In genomic region chr14:95137164-95137803, GRCh38 we compare ENCODE assay signal across 12 cellular contexts. TPM values are rescaled to one million over a fixed set of nuclear protein-coding genes. Genes with fewer than 3 reads are reported as not detected.
DNase-seq lines count a peak whose midpoint lies in the region; ATAC-seq, FAIRE-seq and TF ChIP-seq lines count a peak whose summit lies in the region.
"Had no signal": no experiment of that assay in that cellular context is flagged by ENCODE, and none has a peak within 500 bp of the region (broad histone marks: within the 10 kb centered on the region; RNA-seq: fewer than 3 reads in every experiment).

No MANE protein-coding gene starts in this region.

- no peak overlapping the region for H3K4me2 ChIP-seq in H1 (ENCODE audit: insufficient read depth in 1 of 2, low read depth in 2 of 2, low read length in 2 of 2)
- H3K4me2 ChIP-seq in parathyroid adenoma (ENCODE audit: low read length): no peak overlapping the region

- TF ChIP-seq POLR2A in H1 (IDR thresholded peaks at IDR 0.05; ENCODE audit: control extremely low read depth in 1 of 2, low read depth in 2 of 2, low read length in 2 of 2): no peak

- POLR2A ChIA-PET in H1 (lab: Charles Lee; ENCODE audit: partially characterized antibody): interaction anchor here (0.7 to 1.5 kb wide), 5 partner anchors 19 to 535 kb away, joined by 3 to 5 read pairs (median 3); partner anchors contain the start of genes DICER1 and GSC
- POLR2A ChIA-PET in A673 (lab: Charles Lee; ENCODE audit: low non-redundant PET): no interaction called here

- H4K8ac ChIP-seq in H1 (ENCODE audit: extremely low read depth, insufficient read depth, low read length): no peak overlapping the region

- H3K4me3 ChIP-seq in H1 (ENCODE audit: extremely low read depth in 1 of 4, insufficient read depth in 2 of 4, low read depth in 3 of 4, low read length in 4 of 4): no peak overlapping the region
- no peak overlapping the region for H3K4me3 ChIP-seq in parathyroid adenoma (ENCODE audit: low read depth, low read length)
- no peak overlapping the region for H3K4me3 ChIP-seq in A673 (ENCODE audit: low read depth, low read length, poor library complexity, severe bottlenecking)

- H2BK5ac ChIP-seq in H1 (ENCODE audit: low read depth, low read length): no peak overlapping the region

- no peak overlapping the region for H2AK5ac ChIP-seq in H1 (ENCODE audit: low read depth, low read length)

- peaks cover 6 to 81% of the 10 kb centered on the region in 2 experiments; a peak in 3 of 4 replicates for H3K79me2 ChIP-seq in H1 (ENCODE audit: control insufficient read depth in 1 of 2, insufficient read depth in 2 of 2, low read length in 2 of 2)
- peaks cover 17% of the 10 kb centered on the region for H3K79me2 ChIP-seq in parathyroid adenoma

- H3K23ac ChIP-seq in H1 (ENCODE audit: insufficient read length): no peak overlapping the region

- no peak overlapping the region for H3K18ac ChIP-seq in H1 (ENCODE audit: extremely low read depth, low read length)

- CTCF ChIA-PET in H1 (lab: Charles Lee; ENCODE audit: partially characterized antibody) (interaction anchor here (0.9 kb wide), 1 partner anchor 18 kb away, joined by 4 read pairs; no protein-coding TSS in a partner anchor), A673 (lab: Charles Lee) (interaction anchor here (0.6 kb wide), 1 partner anchor 35 kb away, joined by 3 read pairs; no protein-coding TSS in a partner anchor)

- peak overlapping the region; percentile 72 to 82 for H3K27ac Mint-ChIP-seq in stimulated activated naive CD8-positive, alpha-beta T cell treated with anti-CD3 and anti-CD28 coated beads, Interleukin-15, amount 100 ng/mL, for 72 hours
- H3K27ac Mint-ChIP-seq: activated T-helper 2 cell treated with anti-CD3 and anti-CD28 coated beads, Interferon-gamma antibody, Interleukin-2, Interleukin-4, amounts not matched to agents 10 μg/mL and 5 μg/mL and 100 μg/mL, durations not matched to agents 14 hours and 24 hours and 36 hours had no signal

- H2BK12ac ChIP-seq in H1 (ENCODE audit: low read depth, low read length): 0 out of 2 replicates have a peak overlapping the region, but pooled peaks have one; percentile 21

- H3K9me3 ChIP-seq in H1 (ENCODE audit: insufficient read depth in 2 of 2, low read depth in 1 of 2, low read length in 1 of 2) (no peaks in the 10 kb centered on the region), parathyroid adenoma (ENCODE audit: control insufficient read depth, low read length) (no peaks in the 10 kb centered on the region), A673 (ENCODE audit: low read depth, low read length, poor library complexity, severe bottlenecking) (no peaks in the 10 kb centered on the region)
- H3K9me3 ChIP-seq: BE2C had no signal

- no peak for ATAC-seq in stimulated activated naive CD8-positive, alpha-beta T cell treated with anti-CD3 and anti-CD28 coated beads, Interleukin-15, amount 100 ng/mL, for 72 hours
- ATAC-seq in stimulated activated naive CD8-positive, alpha-beta T cell treated with anti-CD3 and anti-CD28 coated beads, Interleukin-15, Interleukin-2, amounts not matched to agents 100 U/mL and 50 U/mL, for 24 hours: no peak
- no peak for ATAC-seq in HG02588 (IDR thresholded peaks at IDR 0.05; ENCODE audit: unreplicated experiment)
- ATAC-seq: sciatic nerve had no signal

- H3K14ac ChIP-seq in H1 (ENCODE audit: insufficient read length): no peak overlapping the region

- TF ChIP-seq EP300 in H1 (IDR thresholded peaks at IDR 0.05; ENCODE audit: borderline replicate concordance in 1 of 2, low read depth in 2 of 2, low read length in 2 of 2): no peak

- no peak for FAIRE-seq in H1 (lab: Jason Lieb, UNC)
- FAIRE-seq in frontal cortex (lab: Jason Lieb, UNC): no peak

- peaks cover 70% of the 10 kb centered on the region for H3K4me1 Mint-ChIP-seq in stimulated activated naive CD8-positive, alpha-beta T cell treated with anti-CD3 and anti-CD28 coated beads, Interleukin-15, amount 100 ng/mL, for 72 hours

- H2BK20ac ChIP-seq in H1 (ENCODE audit: low read length): no peak overlapping the region

- TF ChIP-seq RAD21 in H1 (IDR thresholded peaks at IDR 0.05 in 1 of 2, conservative IDR thresholded peaks at IDR 0.05 in 1 of 2; ENCODE audit: low read depth in 2 of 2, low read length in 2 of 2): no peak

- BruUV-seq in A673 (replicated peaks; lab: Mats Ljungman, UMichigan): no TSS peak

- no peak overlapping the region for H4K5ac ChIP-seq in H1 (ENCODE audit: insufficient read length, low read depth, low read length)

- H3K4me1 ChIP-seq in H1 (replicated peaks in 1 of 4; ENCODE audit: control insufficient read depth in 3 of 4, insufficient read depth in 4 of 4, low read length in 3 of 4) (peaks cover 2 to 14% (median 6%) of the 10 kb centered on the region in 4 experiments; a peak in 4 of 7 replicates), parathyroid adenoma (peaks cover 6% of the 10 kb centered on the region), A673 (ENCODE audit: insufficient read depth, low read length, poor library complexity, severe bottlenecking) (peaks cover 63% of the 10 kb centered on the region)
- H3K4me1 ChIP-seq: BE2C had no signal

- H3K4me3 Mint-ChIP-seq in stimulated activated naive CD8-positive, alpha-beta T cell treated with anti-CD3 and anti-CD28 coated beads, Interleukin-15, amount 100 ng/mL, for 72 hours: no peak overlapping the region

- H3K27me3 ChIP-seq in H1 (replicated peaks in 1 of 4; ENCODE audit: control insufficient read depth in 3 of 4, extremely low read depth in 1 of 4, insufficient read depth in 3 of 4, low read length in 3 of 4) (no peaks in the 10 kb centered on the region), parathyroid adenoma (ENCODE audit: control insufficient read depth, insufficient read depth, low read length) (no peaks in the 10 kb centered on the region), A673 (replicated peaks; ENCODE audit: insufficient read depth, low read depth, low read length, poor library complexity) (no peaks in the 10 kb centered on the region)
- H3K27me3 ChIP-seq: BE2C had no signal

- intact Hi-C loops in A673 (cut with micrococcal nuclease; ENCODE audit: unreplicated experiment): no loop called here

- TF ChIP-seq CTCF in H1 (IDR thresholded peaks at IDR 0.05; ENCODE audit: control extremely low read depth in 1 of 3, insufficient read depth in 1 of 3, low read depth in 1 of 3, low read length in 3 of 3) (no peak), parathyroid adenoma (IDR thresholded peaks at IDR 0.05) (no peak), A673 (conservative IDR thresholded peaks at IDR 0.05; ENCODE audit: low read depth, low read length) (no peak)

- H3K4ac ChIP-seq in H1 (replicated peaks; ENCODE audit: insufficient read length, low read depth, low read length): no peak overlapping the region

- H3K27ac ChIP-seq in H1 (ENCODE audit: low read depth, low read length) (no peak overlapping the region), parathyroid adenoma (peak overlapping the region; percentile 8), A673 (ENCODE audit: low read depth, low read length, poor library complexity, severe bottlenecking) (no peak overlapping the region)

- H3K79me1 ChIP-seq in H1 (ENCODE audit: low read depth, low read length): 0 out of 2 replicates have a peak, but pooled peaks cover 2% of the 10 kb centered on the region

- no peak overlapping the region for H2BK120ac ChIP-seq in H1 (replicated peaks; ENCODE audit: low read depth, low read length)

- H3K23me2 ChIP-seq in H1 (ENCODE audit: low read depth, low read length): no peaks in the 10 kb centered on the region; the same call in 1 of the 2 replicates

- H3K9ac ChIP-seq in H1 (replicated peaks in 1 of 4; ENCODE audit: extremely low read depth in 1 of 4, low read depth in 3 of 4, low read length in 3 of 4): no peak overlapping the region
- H3K9ac ChIP-seq in parathyroid adenoma: no peak overlapping the region

- H2AFZ ChIP-seq in H1 (ENCODE audit: low read length): no peak overlapping the region
- H2AFZ ChIP-seq in parathyroid adenoma: no peak overlapping the region

- H2BK15ac ChIP-seq in H1 (ENCODE audit: low read length): no peak overlapping the region

- H3K36me3 ChIP-seq in H1 (ENCODE audit: control insufficient read depth in 2 of 4, insufficient read depth in 4 of 4, low read length in 3 of 4) (peaks cover 0 to 4% (median 0%) of the 10 kb centered on the region in 4 experiments; a peak in 1 of 8 replicates), parathyroid adenoma (ENCODE audit: control insufficient read depth, insufficient read depth, low read length) (no peaks in the 10 kb centered on the region), A673 (ENCODE audit: insufficient read depth, low read length, poor library complexity, severe bottlenecking) (peaks cover 13% of the 10 kb centered on the region)

- H3K56ac ChIP-seq in H1 (replicated peaks; ENCODE audit: insufficient read length, low read depth, low read length): no peak overlapping the region

- H4K20me1 ChIP-seq in H1 (replicated peaks in 1 of 2; ENCODE audit: control insufficient read depth in 1 of 2, insufficient read depth in 2 of 2, low read length in 2 of 2): peaks cover 2 to 4% of the 10 kb centered on the region in 2 experiments

- peaks cover 0 to 5% of the 10 kb centered on the region in 2 donors for H3K9me3 Mint-ChIP-seq in stimulated activated naive CD8-positive, alpha-beta T cell treated with anti-CD3 and anti-CD28 coated beads, Interleukin-15, amount 100 ng/mL, for 72 hours
- H3K9me3 Mint-ChIP-seq: activated T-helper 2 cell treated with anti-CD3 and anti-CD28 coated beads, Interferon-gamma antibody, Interleukin-2, Interleukin-4, amounts not matched to agents 10 μg/mL and 5 μg/mL and 100 μg/mL, durations not matched to agents 14 hours and 24 hours and 36 hours had no signal

- no peak overlapping the region for H4K91ac ChIP-seq in H1 (replicated peaks; ENCODE audit: insufficient read length, low read length)

- no peak for DNase-seq in stimulated activated naive CD8-positive, alpha-beta T cell treated with anti-CD3 and anti-CD28 coated beads, Interleukin-15, amount 100 ng/mL, for 72 hours
- DNase-seq in stimulated activated naive CD8-positive, alpha-beta T cell treated with anti-CD3 and anti-CD28 coated beads, Interleukin-15, Interleukin-2, amounts not matched to agents 100 U/mL and 50 U/mL, for 24 hours: no peak
- DNase-seq in H1 (ENCODE audit: low read depth in 1 of 2, low spot score in 2 of 2) (no peak), A673 (ENCODE audit: low spot score) (no peak), frontal cortex (ENCODE audit: low spot score in 2 of 2) (no peak), dermis blood vessel endothelial cell (no peak)
- DNase-seq: activated CD4-positive, CD25-positive, alpha-beta regulatory T cell treated with anti-CD3 and anti-CD28 coated beads, Interleukin-2, amount 50 U/mL, for 72 hours; BE2C had no signal

- no peaks in the 10 kb centered on the region for H3K27me3 Mint-ChIP-seq in stimulated activated naive CD8-positive, alpha-beta T cell treated with anti-CD3 and anti-CD28 coated beads, Interleukin-15, amount 100 ng/mL, for 72 hours

RNA-seq across cellular contexts. Expression of gene DICER1, which starts 20.0 kb away (rescaled TPM):
- total RNA-seq in H1 (2021; fragmentation: NEBNext Ultra II Directional; extraction: Animal tissue kit (Norgen Biotek cat#: 25700)): 60.2 and 61.8 TPM in 2 replicates
- polyA plus RNA-seq in H1 (2011; rRNA removed): 8.1 and 11.9 TPM in 2 replicates
- 15.2 TPM for polyA plus RNA-seq in H1 (2011; cell fraction: cytosol; rRNA removed)
- 33.2 TPM for polyA plus RNA-seq in H1 (2011; cell fraction: nucleus; rRNA removed)
- polyA plus RNA-seq in H1 (2012, experiment 1 of 2): 18.4 to 26.5 TPM (median 24.5 TPM) in 4 replicates
- 1.2 TPM for polyA plus RNA-seq in H1 (2012, experiment 2 of 2)
- polyA plus RNA-seq in H1 (2013, experiment 1 of 2): 64.6 TPM
- 66.0 TPM for polyA plus RNA-seq in H1 (2013, experiment 2 of 2)
- polyA minus RNA-seq in H1 (2011; rRNA and poly(A)+ RNA removed): 93.2 and 119 TPM in 2 replicates
- 46.0 TPM for polyA minus RNA-seq in H1 (2011; cell fraction: cytosol; rRNA and poly(A)+ RNA removed)
- 149 TPM for polyA minus RNA-seq in H1 (2011; cell fraction: nucleus; rRNA and poly(A)+ RNA removed)
- total RNA-seq in A673 (2021): 57.1 and 62.6 TPM in 2 replicates
- total RNA-seq in frontal cortex: 226 TPM
- total RNA-seq in dermis blood vessel endothelial cell: 34.3 and 38.3 TPM in 2 replicates
